ENCODE assay signal across 13 cellular contexts in the genomic region with DNA sequence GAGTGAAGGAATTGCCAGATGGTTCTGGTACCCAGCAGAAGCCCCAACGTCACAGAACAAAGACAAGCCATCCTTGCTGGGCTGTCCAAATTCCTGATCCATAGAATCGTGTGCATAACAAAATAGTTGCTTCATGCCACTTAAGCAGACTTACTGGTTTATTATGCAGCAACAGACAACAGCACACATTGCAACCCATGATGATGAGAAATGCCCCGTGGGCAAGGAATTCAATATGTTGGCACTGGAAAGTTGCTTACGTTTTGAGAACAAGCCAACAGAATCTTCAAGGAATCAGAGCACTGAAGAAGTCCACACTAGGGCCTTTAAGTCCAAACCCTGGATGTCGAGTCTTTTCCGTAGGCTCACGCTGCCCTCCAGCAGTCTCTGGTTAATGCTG. TPM values are rescaled to one million over a fixed set of nuclear protein-coding genes. Genes with fewer than 3 reads are reported as not detected.
"Had no signal": no experiment of that assay in that cellular context is flagged by ENCODE, and none has a peak within 500 bp of the region (broad histone marks: within the 10 kb centered on the region; RNA-seq: fewer than 3 reads in every experiment).

No MANE protein-coding gene starts in this region.

- DNase-seq: activated CD4-positive, alpha-beta T cell treated with anti-CD3 and anti-CD28 coated beads for 1 hour; dorsolateral prefrontal cortex; hippocampal formation; midbrain; ovary; right lobe of liver; thyroid gland had no signal

- H3K4me3 ChIP-seq: cardiac muscle cell, dorsolateral prefrontal cortex, ovary, right lobe of liver, thyroid gland had no signal

- ATAC-seq: left lobe of liver, right lobe of liver had no signal

RNA-seq across cellular contexts. Expression of gene CCR4, which starts 40.3 kb away (rescaled TPM):
- total RNA-seq: astrocyte, cardiac muscle cell, lung microvascular endothelial cell, myocyte, pulmonary artery endothelial cell had no signal
